In genomic region chr10:31759124-31759798, GRCh38 we compare ENCODE assay signal across 8 cellular contexts.
DNase-seq lines count a peak whose midpoint lies in the region; ATAC-seq, FAIRE-seq and TF ChIP-seq lines count a peak whose summit lies in the region.

No MANE protein-coding gene starts in this region.

- no peak for TF ChIP-seq EP300 in GM12878 (IDR thresholded peaks at IDR 0.05; ENCODE audit: borderline replicate concordance in 1 of 2, control insufficient read depth in 1 of 2, low read depth in 2 of 2, low read length in 2 of 2)

- POLR2A ChIA-PET in HEK293T (lab: Yijun Ruan, JAX) (no interaction called here), GM12878 (lab: Charles Lee) (interaction anchor here (1.0 kb wide), 2 partner anchors 53 to 1056 kb away, joined by 3 read pairs; no protein-coding TSS in a partner anchor)

- H3K79me2 ChIP-seq in ACC112 (ENCODE audit: control insufficient read depth, insufficient read depth, low read length, unreplicated experiment) (no peaks in the 10 kb centered on the region), GM12878 (ENCODE audit: control insufficient read depth, insufficient read depth, low read length) (no peaks in the 10 kb centered on the region), smooth muscle cell (ENCODE audit: low read depth) (no peaks in the 10 kb centered on the region)

- H3K9me3 ChIP-seq in GM12878 (replicated peaks; ENCODE audit: control insufficient read depth, insufficient read depth, low read length) (no peaks in the 10 kb centered on the region; the same call in 2 of the 3 replicates), smooth muscle cell (replicated peaks; ENCODE audit: low read depth) (no peaks in the 10 kb centered on the region)

- peak overlapping the region; percentile 8; the same call in 1 of the 2 replicates for H3K27ac ChIP-seq in ACC112 (ENCODE audit: low read depth, low read length)
- peak overlapping the region; percentile 79 for H3K27ac ChIP-seq in GM12878 (ENCODE audit: control insufficient read depth, insufficient read depth)
- peak overlapping the region; percentile 84 for H3K27ac ChIP-seq in smooth muscle cell (ENCODE audit: low read depth)

- H3K27me3 ChIP-seq in ACC112 (ENCODE audit: insufficient read depth, low read length) = no peaks in the 10 kb centered on the region
- no peaks in the 10 kb centered on the region for H3K27me3 ChIP-seq in GM12878 (replicated peaks in 1 of 2; ENCODE audit: control insufficient read depth in 2 of 2, insufficient read depth in 2 of 2, low read length in 1 of 2)
- H3K27me3 ChIP-seq in smooth muscle cell (ENCODE audit: low read depth) = no peaks in the 10 kb centered on the region

- RAD21 ChIA-PET in GM12878 (lab: Charles Lee; ENCODE audit: unreplicated experiment) = interaction anchor here (0.8 kb wide), 1 partner anchor 727 kb away, joined by 3 read pairs; the partner anchor contains the start of gene ZNF438

- peak; percentile 19 for DNase-seq in HEK293T (ENCODE audit: extremely low spot score)
- DNase-seq in T follicular helper cell (ENCODE audit: low read depth) = peak; percentile 10
- no peak for DNase-seq in GM12878 (ENCODE audit: low read depth, low spot score)
- DNase-seq in iPS-NIHi7 (ENCODE audit: extremely low spot score) = peak; percentile 75
- DNase-seq in smooth muscle cell (lab: John Stamatoyannopoulos, UW; ENCODE audit: unreplicated experiment) = no peak
- no peak for DNase-seq in Kasumi-1 (lab: John Stamatoyannopoulos, UW)

- in situ Hi-C loops in GM12878 (cut with MboI) = no loop called here

- peaks cover 31% of the 10 kb centered on the region for H3F3A ChIP-seq in smooth muscle cell (ENCODE audit: low read depth)

- H3K9ac ChIP-seq in GM12878 (ENCODE audit: control insufficient read depth, insufficient read depth, low read length) (peak overlapping the region; percentile 86), smooth muscle cell (ENCODE audit: low read depth) (peak overlapping the region; percentile 93)

- CTCF ChIA-PET in HEK293T (lab: Yijun Ruan, JAX) = no interaction called here
- CTCF ChIA-PET in GM12878 (lab: Yijun Ruan, JAX) = no interaction called here

- no peak for TF ChIP-seq CTCF in GM12878 (IDR thresholded peaks at IDR 0.05 in 2 of 3, conservative IDR thresholded peaks at IDR 0.05 in 1 of 3; ENCODE audit: control insufficient read depth in 2 of 3, extremely low read depth in 1 of 3, insufficient read depth in 1 of 3, low read depth in 3 of 3, low read length in 3 of 3)
- TF ChIP-seq CTCF in smooth muscle cell (IDR thresholded peaks at IDR 0.05; ENCODE audit: borderline replicate concordance, insufficient read depth, poor library complexity, severe bottlenecking) = no peak

- FAIRE-seq in GM12878 (lab: Jason Lieb, UNC) = no peak

- peak overlapping the region; percentile 77 for H3K4me2 ChIP-seq in GM12878 (ENCODE audit: control insufficient read depth, insufficient read depth)
- H3K4me2 ChIP-seq in smooth muscle cell = peak overlapping the region; percentile 98

- no peaks in the 10 kb centered on the region for H4K20me1 ChIP-seq in GM12878 (ENCODE audit: control insufficient read depth, insufficient read depth)
- H4K20me1 ChIP-seq in smooth muscle cell (ENCODE audit: low read depth) = no peaks in the 10 kb centered on the region

- BruUV-seq in GM12878 (replicated peaks; lab: Mats Ljungman, UMichigan) = no TSS peak

- no peak for TF ChIP-seq POLR2A in GM12878 (IDR thresholded peaks at IDR 0.05; ENCODE audit: low read depth, low read length)

- H2AFZ ChIP-seq in ACC112 (ENCODE audit: low read length, unreplicated experiment) (peak overlapping the region; percentile 90), GM12878 (ENCODE audit: control insufficient read depth, low read depth, low read length) (peak overlapping the region; percentile 89), smooth muscle cell (ENCODE audit: low read depth) (peak overlapping the region; percentile 94)

- WGBS in GM12878 (ENCODE audit: insufficient coverage, insufficient replicate concordance, low lambda C conversion rate, missing lambda C conversion rate) = 1% methylated on average over 21 of the region's 36 CpGs
- 6% methylated on average over 18 of the region's 36 CpGs for WGBS in smooth muscle cell (ENCODE audit: low lambda C conversion rate)

- ATAC-seq in GM12878 (peak; percentile 32), GM21619 (IDR thresholded peaks at IDR 0.05; ENCODE audit: unreplicated experiment) (no peak)

- no peak for TF ChIP-seq RAD21 in GM12878 (IDR thresholded peaks at IDR 0.05; ENCODE audit: insufficient read depth, low read depth, low read length)

- SMC1A ChIA-PET in GM12878 (lab: Charles Lee; ENCODE audit: uncharacterized antibody, unreplicated experiment) = interaction anchor here (2.1 kb wide), 1 partner anchor 9 kb away, joined by 5 read pairs; no protein-coding TSS in a partner anchor

- intact Hi-C loops in GM12878 (cut with micrococcal nuclease; ENCODE audit: unreplicated experiment) = loop anchor here (10.0 kb wide), 1 partner anchor 154 kb away; no protein-coding TSS in a partner anchor

- peak overlapping the region; percentile 90 for H3K4me3 ChIP-seq in ACC112 (ENCODE audit: low read depth, low read length)
- H3K4me3 ChIP-seq in GM12878 = peak overlapping the region; percentile 90
- peak overlapping the region; percentile 93 for H3K4me3 ChIP-seq in smooth muscle cell

- H3K36me3 ChIP-seq in ACC112 (ENCODE audit: insufficient read depth, low read length) (no peaks in the 10 kb centered on the region), GM12878 (ENCODE audit: control insufficient read depth in 2 of 2, insufficient read depth in 2 of 2, low read length in 1 of 2) (no peaks in the 10 kb centered on the region), smooth muscle cell (ENCODE audit: low read depth) (no peaks in the 10 kb centered on the region)

- peaks cover 7% of the 10 kb centered on the region for H3K4me1 ChIP-seq in ACC112 (ENCODE audit: control insufficient read depth, insufficient read depth, low read length, unreplicated experiment)
- peaks cover 3% of the 10 kb centered on the region; the same call in 1 of the 2 replicates for H3K4me1 ChIP-seq in GM12878 (ENCODE audit: control insufficient read depth, insufficient read depth, low read length)
- peaks cover 35% of the 10 kb centered on the region for H3K4me1 ChIP-seq in smooth muscle cell (ENCODE audit: low read depth)

TF ChIP-seq in HEK293T, 16 proteins besides CTCF, POLR2A, EP300 and RAD21:
- TF ChIP-seq L3MBTL2 (conservative IDR thresholded peaks at IDR 0.05) (peak; percentile 68), HDGF (IDR thresholded peaks at IDR 0.05; ENCODE audit: borderline replicate concordance) (no peak), CTBP1 (IDR thresholded peaks at IDR 0.05; ENCODE audit: borderline replicate concordance) (no peak)

TF ChIP-seq in GM12878, 131 proteins besides CTCF, POLR2A, EP300 and RAD21 (continues in another document):
- TF ChIP-seq RFX5 (IDR thresholded peaks at IDR 0.05; ENCODE audit: low read depth, low read length) (no peak), NR2F1 (conservative IDR thresholded peaks at IDR 0.05) (peak; percentile 81), BMI1 (IDR thresholded peaks at IDR 0.05; ENCODE audit: borderline replicate concordance) (no peak), EGR1 (IDR thresholded peaks at IDR 0.05; ENCODE audit: borderline replicate concordance in 1 of 2, low read depth in 2 of 2, low read length in 2 of 2) (peak in 1 of 2 experiments; percentile 71; a peak in 2 of 3 replicates), USF1 (IDR thresholded peaks at IDR 0.05; ENCODE audit: borderline replicate concordance, extremely low read length, insufficient read depth, low read depth, low read length) (peak; percentile 48), ZNF592 (IDR thresholded peaks at IDR 0.05) (no peak), FOS (IDR thresholded peaks at IDR 0.05; ENCODE audit: borderline replicate concordance, extremely low read depth, insufficient read length) (no peak), PAX5 (IDR thresholded peaks at IDR 0.05; ENCODE audit: borderline replicate concordance, low read depth, low read length) (0 out of 2 replicates have a peak, but pooled peaks have one; percentile 20), SPI1 (IDR thresholded peaks at IDR 0.05; ENCODE audit: borderline replicate concordance, insufficient read depth, low read depth, low read length) (no peak), BHLHE40 (IDR thresholded peaks at IDR 0.05; ENCODE audit: borderline replicate concordance in 1 of 2, low read depth in 2 of 2, low read length in 1 of 2) (peak in 1 of 2 experiments; percentile 34; a peak in 1 of 4 replicates), NR2C1 (IDR thresholded peaks at IDR 0.05) (peak; percentile 17; the same call in 1 of the 2 replicates)

Comparison
In these comparisons a context has a peak if more than half of its experiments do, and no peak if none do; other contexts are left out.
1. H3K27ac ChIP-seq: peak in every context shown above with its lines; median percentile 84 in smooth muscle cell; 79 in GM12878; 8 in ACC112.
2. DNase-seq: peak in HEK293T (single experiment), T follicular helper cell (single experiment) and iPS-NIHi7 (single experiment); none in GM12878 (single experiment), smooth muscle cell (single experiment) and Kasumi-1 (0 of 2).
3. Peak in every context shown above with its lines, with median percentiles within 50 percentile points of each other: H2AFZ ChIP-seq and H3K4me3 ChIP-seq.